In the genomic region with DNA sequence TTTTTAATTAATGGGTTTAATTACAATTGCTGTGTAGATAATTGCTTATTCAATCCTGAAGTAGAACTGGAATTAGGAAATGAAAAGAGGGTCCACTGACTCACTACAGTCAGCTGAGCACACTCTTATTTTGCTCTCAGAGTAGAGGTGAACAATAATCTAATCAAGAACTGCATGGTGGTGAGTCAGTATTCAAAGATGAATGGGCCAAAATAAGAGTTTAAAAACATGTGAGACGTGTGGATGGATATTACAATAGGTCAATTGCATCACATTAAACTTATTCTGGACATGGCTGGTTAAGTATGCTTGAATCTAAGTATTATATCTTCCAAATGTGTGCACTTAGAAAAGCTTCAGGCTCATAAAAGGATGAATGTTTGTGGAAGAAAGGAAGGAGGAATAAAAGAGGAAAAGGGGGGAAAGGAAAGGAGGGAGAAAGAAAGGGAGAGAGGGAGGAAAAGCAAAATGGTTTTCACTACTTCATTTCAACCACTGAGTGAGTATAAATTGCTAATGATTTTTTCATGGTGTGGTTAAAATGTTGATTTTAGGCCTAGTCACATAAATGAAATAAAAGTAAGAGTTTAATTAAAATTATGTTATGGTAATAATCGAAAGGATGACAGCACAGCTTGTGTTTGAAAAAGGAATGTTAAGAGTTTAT, we compare ENCODE assay signal across 16 cellular contexts. TPM values are rescaled to one million over a fixed set of nuclear protein-coding genes. Genes with fewer than 3 reads are reported as not detected.
DNase-seq lines count a peak whose midpoint lies in the region; ATAC-seq and TF ChIP-seq lines count a peak whose summit lies in the region.
"Had no signal": no experiment of that assay in that cellular context is flagged by ENCODE, and none has a peak within 500 bp of the region (broad histone marks: within the 10 kb centered on the region; RNA-seq: fewer than 3 reads in every experiment).

No MANE protein-coding gene starts in this region.

- H3K4me3 ChIP-seq in fibroblast of pulmonary artery (replicated peaks; ENCODE audit: low read depth, low read length) (no peak overlapping the region), psoas muscle (no peak overlapping the region)
- H3K4me3 ChIP-seq: adrenal gland, suprapubic skin had no signal

- peaks cover 14% of the 10 kb centered on the region for H3K9me3 ChIP-seq in psoas muscle
- H3K9me3 ChIP-seq: suprapubic skin had no signal

- H3K27ac ChIP-seq in psoas muscle: no peak overlapping the region
- H3K27ac ChIP-seq: adrenal gland, suprapubic skin had no signal

- peak; percentile 65 for ATAC-seq in stimulated activated effector memory CD8-positive, alpha-beta T cell treated with anti-CD3 and anti-CD28 coated beads, Interleukin-12 subunit alpha, Interleukin-12 subunit beta, amount 100 ng/mL, for 72 hours
- no peak for ATAC-seq in psoas muscle
- ATAC-seq: left ventricle myocardium superior had no signal

- intact Hi-C loops in psoas muscle (cut with DNase I): no loop called here

- WGBS in psoas muscle, 3 donors: 69 to 76% (median 73%) methylated on average over 2 of the region's 2 CpGs

- H3K4me1 Mint-ChIP-seq in stimulated activated effector memory CD8-positive, alpha-beta T cell treated with anti-CD3 and anti-CD28 coated beads, Interleukin-12 subunit alpha, Interleukin-12 subunit beta, amount 100 ng/mL, for 72 hours: no peaks in the 10 kb centered on the region
- H3K4me1 Mint-ChIP-seq: nephron progenitor cell had no signal

- H3K4me3 Mint-ChIP-seq in stimulated activated effector memory CD8-positive, alpha-beta T cell treated with anti-CD3 and anti-CD28 coated beads, Interleukin-12 subunit alpha, Interleukin-12 subunit beta, amount 100 ng/mL, for 72 hours: no peak overlapping the region
- H3K4me3 Mint-ChIP-seq: H9; nephron progenitor cell; T-helper 1 cell treated with Interleukin-12 subunit alpha and Interleukin-12 subunit beta and Interleukin-4 antibody, amounts not matched to agents 30 μg/mL and 1 μg/mL, for 36 hours had no signal

- H3K36me3 ChIP-seq in psoas muscle (ENCODE audit: insufficient read depth in 1 of 2, low read depth in 1 of 2): no peaks in the 10 kb centered on the region
- H3K36me3 ChIP-seq: adrenal gland, suprapubic skin had no signal

- no peak for TF ChIP-seq CTCF in fibroblast of pulmonary artery (IDR thresholded peaks at IDR 0.05; ENCODE audit: low read length, missing control alignments)
- TF ChIP-seq CTCF in psoas muscle (IDR thresholded peaks at IDR 0.05): no peak
- TF ChIP-seq CTCF in GM10266 (IDR thresholded peaks at IDR 0.05; ENCODE audit: control insufficient read depth, insufficient read depth, low read depth, missing control alignments): no peak

- H3K9me3 Mint-ChIP-seq in stimulated activated effector memory CD8-positive, alpha-beta T cell treated with anti-CD3 and anti-CD28 coated beads, Interleukin-12 subunit alpha, Interleukin-12 subunit beta, amount 100 ng/mL, for 72 hours: no peaks in the 10 kb centered on the region

- no peaks in the 10 kb centered on the region for H3K27me3 ChIP-seq in psoas muscle (ENCODE audit: insufficient read depth in 3 of 3, low read length in 2 of 3)
- H3K27me3 ChIP-seq: adrenal gland, suprapubic skin had no signal

- peak; percentile 84 for DNase-seq in HCEC 1CT
- peak; percentile 96 for DNase-seq in amniotic epithelial cell (ENCODE audit: low read depth)
- DNase-seq in fibroblast of pulmonary artery (ENCODE audit: low read depth): peak; percentile 92
- DNase-seq in stimulated activated effector memory CD8-positive, alpha-beta T cell treated with anti-CD3 and anti-CD28 coated beads, Interleukin-12 subunit alpha, Interleukin-12 subunit beta, amount 100 ng/mL, for 72 hours (ENCODE audit: low spot score in 2 of 2): no peak
- no peak for DNase-seq in psoas muscle
- no peak for DNase-seq in NCI-H2227 treated with DMSO at 0.1 percent for 48 hours (lab: John Stamatoyannopoulos, UW)
- DNase-seq in GM10266 (ENCODE audit: extremely low spot score): no peak
- DNase-seq: activated CD4-positive, alpha-beta T cell treated with anti-CD3 and anti-CD28 coated beads for 4 hours; activated T-cell treated with anti-CD3 and anti-CD28 coated beads, Interleukin-2, amount 50 U/mL, for 48 hours; adrenal gland; H9; left ventricle myocardium superior; nephron progenitor cell; small intestine had no signal

- no peak overlapping the region for H3K27ac Mint-ChIP-seq in stimulated activated effector memory CD8-positive, alpha-beta T cell treated with anti-CD3 and anti-CD28 coated beads, Interleukin-12 subunit alpha, Interleukin-12 subunit beta, amount 100 ng/mL, for 72 hours
- H3K27ac Mint-ChIP-seq: H9; nephron progenitor cell; T-helper 1 cell treated with Interleukin-12 subunit alpha and Interleukin-12 subunit beta and Interleukin-4 antibody, amounts not matched to agents 30 μg/mL and 1 μg/mL, for 36 hours had no signal

- H3K4me1 ChIP-seq in psoas muscle: no peaks in the 10 kb centered on the region
- H3K4me1 ChIP-seq: adrenal gland, suprapubic skin had no signal

- no peaks in the 10 kb centered on the region for H3K36me3 Mint-ChIP-seq in stimulated activated effector memory CD8-positive, alpha-beta T cell treated with anti-CD3 and anti-CD28 coated beads, Interleukin-12 subunit alpha, Interleukin-12 subunit beta, amount 100 ng/mL, for 72 hours

RNA-seq across cellular contexts. Expression of a gene that starts 27.0 kb away (rescaled TPM):
- total RNA-seq in psoas muscle: 10 to 100 TPM; 27.7 to 51.8 (median 37.1) TPM
- polyA plus RNA-seq in psoas muscle: 10 to 100 TPM in 1 of 3 donors, 1 to 10 TPM in 2; 4.1 to 10.9 (median 8.3) TPM

Comparison
In these comparisons a context has a peak if more than half of its experiments do, and no peak if none do; other contexts are left out.
1. DNase-seq: peak in HCEC 1CT (single experiment), amniotic epithelial cell (single experiment) and fibroblast of pulmonary artery (single experiment); none in stimulated activated effector memory CD8-positive, alpha-beta T cell treated with anti-CD3 and anti-CD28 coated beads, Interleukin-12 subunit alpha, Interleukin-12 subunit beta, amount 100 ng/mL, for 72 hours (0 of 2), psoas muscle (0 of 2), NCI-H2227 treated with DMSO at 0.1 percent for 48 hours (single experiment) and GM10266 (single experiment).